Comparison of ENCODE assay signal across 16 cellular contexts in genomic region chr6:41530476-41530875, GRCh38. TPM values are rescaled to one million over a fixed set of nuclear protein-coding genes. Genes with fewer than 3 reads are reported as not detected.
DNase-seq lines count a peak whose midpoint lies in the region; ATAC-seq and TF ChIP-seq lines count a peak whose summit lies in the region.
"Had no signal": no experiment of that assay in that cellular context is flagged by ENCODE, and none has a peak within 500 bp of the region (broad histone marks: within the 10 kb centered on the region; RNA-seq: fewer than 3 reads in every experiment).

No MANE protein-coding gene starts in this region.

- BruUV-seq in Caco-2 (replicated peaks; lab: Mats Ljungman, UMichigan), result no TSS peak

- ATAC-seq in activated naive CD4-positive, alpha-beta T cell treated with anti-CD3 and anti-CD28 coated beads, Interleukin-2, amount 50 U/mL, for 72 hours, result no peak
- ATAC-seq in effector memory CD8-positive, alpha-beta T cell (replicated peaks), result no peak
- no peak for ATAC-seq in GM21515 (IDR thresholded peaks at IDR 0.05; ENCODE audit: unreplicated experiment)
- ATAC-seq: A549, GM23338 had no signal

- TF ChIP-seq CTCF in Caco-2 (IDR thresholded peaks at IDR 0.05; ENCODE audit: insufficient read depth in 1 of 2, low read depth in 1 of 2, low read length in 1 of 2, severe bottlenecking in 1 of 2, unreplicated experiment in 1 of 2), result no peak

- CTCF ChIA-PET in Caco-2 (lab: Charles Lee), result interaction anchor here (0.6 kb wide), 1 partner anchor 1471 kb away, joined by 8 read pairs; no protein-coding TSS in a partner anchor

- H3K4me2 ChIP-seq in BLaER1, result peak overlapping the region; percentile 95
- H3K4me2 ChIP-seq: A549, GM23338 had no signal

- H3K9ac ChIP-seq in BLaER1, result no peak overlapping the region

- H3K36me3 Mint-ChIP-seq in activated naive CD4-positive, alpha-beta T cell treated with anti-CD3 and anti-CD28 coated beads, Interleukin-2, amount 50 U/mL, for 72 hours, result peaks cover 0 to 3% of the 10 kb centered on the region in 2 donors
- H3K36me3 Mint-ChIP-seq in Caco-2 (ENCODE audit: insufficient read depth, unreplicated experiment), result no peaks in the 10 kb centered on the region
- peaks cover 9% of the 10 kb centered on the region for H3K36me3 Mint-ChIP-seq in effector memory CD8-positive, alpha-beta T cell (ENCODE audit: insufficient read depth)

- peaks cover 80% of the 10 kb centered on the region for H3K4me1 ChIP-seq in BLaER1
- peaks cover 19% of the 10 kb centered on the region for H3K4me1 ChIP-seq in Caco-2

- no peak overlapping the region for H3K27ac ChIP-seq in BLaER1
- H3K27ac ChIP-seq: A549 had no signal

- H3K36me3 ChIP-seq in BLaER1, result no peaks in the 10 kb centered on the region
- no peaks in the 10 kb centered on the region; the same call in 1 of the 2 replicates for H3K36me3 ChIP-seq in Caco-2 (ENCODE audit: control insufficient read depth, insufficient read depth, low read length)

- H3K9me3 ChIP-seq in BLaER1 (no peaks in the 10 kb centered on the region), Caco-2 (no peaks in the 10 kb centered on the region)
- H3K9me3 ChIP-seq: A549 had no signal

- H3K4me3 ChIP-seq in BLaER1 (no peak overlapping the region), Caco-2 (ENCODE audit: low read depth, low read length) (no peak overlapping the region)
- H3K4me3 ChIP-seq: A549, GM23338 had no signal

- no peak for DNase-seq in activated naive CD4-positive, alpha-beta T cell treated with anti-CD3 and anti-CD28 coated beads, Interleukin-2, amount 50 U/mL, for 72 hours (ENCODE audit: low spot score in 2 of 2)
- no peak for DNase-seq in activated naive CD4-positive, alpha-beta T cell treated with Interleukin-2 at 50 U/mL for 16 hours
- no peak for DNase-seq in Caco-2
- DNase-seq in effector memory CD8-positive, alpha-beta T cell, result no peak
- no peak for DNase-seq in glomerular visceral epithelial cell (ENCODE audit: extremely low spot score)
- DNase-seq: Calu3; CD4-positive, CD25-positive, alpha-beta regulatory T cell; DMS153; DMS79 treated with DMSO at 0.1 percent for 48 hours; EL; H7; KBM-7 had no signal

- no peaks in the 10 kb centered on the region; the same call in 1 of the 2 replicates for H3K27me3 ChIP-seq in BLaER1
- H3K27me3 ChIP-seq in Caco-2 (replicated peaks; ENCODE audit: control insufficient read depth, insufficient read depth, low read length), result no peaks in the 10 kb centered on the region

- peak overlapping the region; percentile 4 to 31 for H3K27ac Mint-ChIP-seq in activated naive CD4-positive, alpha-beta T cell treated with anti-CD3 and anti-CD28 coated beads, Interleukin-2, amount 50 U/mL, for 72 hours
- peak overlapping the region; percentile 10 for H3K27ac Mint-ChIP-seq in Caco-2 (ENCODE audit: unreplicated experiment)
- peak overlapping the region; percentile 16 to 92 for H3K27ac Mint-ChIP-seq in effector memory CD8-positive, alpha-beta T cell
- H3K27ac Mint-ChIP-seq: GM23338 had no signal

- no peaks in the 10 kb centered on the region for H3K27me3 Mint-ChIP-seq in Caco-2 (ENCODE audit: insufficient read depth, unreplicated experiment)
- no peaks in the 10 kb centered on the region for H3K27me3 Mint-ChIP-seq in effector memory CD8-positive, alpha-beta T cell

- H3K4me3 Mint-ChIP-seq in Caco-2 (ENCODE audit: unreplicated experiment), result no peak overlapping the region
- no peak overlapping the region for H3K4me3 Mint-ChIP-seq in effector memory CD8-positive, alpha-beta T cell
- H3K4me3 Mint-ChIP-seq: GM23338 had no signal

- H4K20me1 ChIP-seq in BLaER1, result peaks cover 51% of the 10 kb centered on the region

- H3K4me1 Mint-ChIP-seq in Caco-2 (ENCODE audit: low read depth, unreplicated experiment), result peaks cover 37% of the 10 kb centered on the region
- peaks cover 27 to 29% of the 10 kb centered on the region in 2 donors for H3K4me1 Mint-ChIP-seq in effector memory CD8-positive, alpha-beta T cell (ENCODE audit: low read depth in 2 of 2)

- POLR2A ChIA-PET in Caco-2 (lab: Charles Lee), result no interaction called here

- no peaks in the 10 kb centered on the region for H3K9me3 Mint-ChIP-seq in activated naive CD4-positive, alpha-beta T cell treated with anti-CD3 and anti-CD28 coated beads, Interleukin-2, amount 50 U/mL, for 72 hours
- no peaks in the 10 kb centered on the region for H3K9me3 Mint-ChIP-seq in Caco-2 (ENCODE audit: unreplicated experiment)
- H3K9me3 Mint-ChIP-seq in effector memory CD8-positive, alpha-beta T cell, result no peaks in the 10 kb centered on the region
- H3K9me3 Mint-ChIP-seq: CD4-positive, CD25-positive, alpha-beta regulatory T cell; GM23338 had no signal

- intact Hi-C loops in Caco-2 (cut with micrococcal nuclease; ENCODE audit: unreplicated experiment), result no loop called here

RNA-seq across cellular contexts. Expression of gene FOXP4, which starts 15.7 kb away (rescaled TPM):
- 10 to 100 TPM in 1 of 2 donors, 1 to 10 TPM in 1; 3.7 to 17.4 TPM for total RNA-seq in activated naive CD4-positive, alpha-beta T cell treated with anti-CD3 and anti-CD28 coated beads, Interleukin-2, amount 50 U/mL, for 72 hours
- 108 and 117 TPM in 2 replicates for total RNA-seq in Caco-2 (2022)
